Comparison of ENCODE assay signal across 1 cellular context in genomic region chr13:19646062-19646461, GRCh38.
TF ChIP-seq lines count a peak whose summit lies in the region.

No MANE protein-coding gene starts in this region.

TF ChIP-seq in IMR-90, 13 proteins besides CTCF, POLR2A, EP300 and RAD21 (continued from another document):
- TF ChIP-seq MXI1 (IDR thresholded peaks at IDR 0.05; ENCODE audit: borderline replicate concordance, low read depth, low read length), result no peak
- no peak for TF ChIP-seq MAZ (IDR thresholded peaks at IDR 0.05; ENCODE audit: borderline replicate concordance, low read depth, low read length)
- peak; percentile 96 for TF ChIP-seq MAFK (IDR thresholded peaks at IDR 0.05; ENCODE audit: low read depth, low read length)
